25 cellular contexts compared by ENCODE assay signal in genomic region chr11:12056112-12056511, GRCh38. TPM values are rescaled to one million over a fixed set of nuclear protein-coding genes. Genes with fewer than 3 reads are reported as not detected.
DNase-seq lines count a peak whose midpoint lies in the region; ATAC-seq and TF ChIP-seq lines count a peak whose summit lies in the region.
"Had no signal": no experiment of that assay in that cellular context is flagged by ENCODE, and none has a peak within 500 bp of the region (broad histone marks: within the 10 kb centered on the region; RNA-seq: fewer than 3 reads in every experiment).

No MANE protein-coding gene starts in this region.

- TF ChIP-seq POLR2A in HCT116 (IDR thresholded peaks at IDR 0.05; ENCODE audit: borderline replicate concordance, extremely low read depth, insufficient read depth, insufficient read length), result no peak

- CTCF ChIA-PET in HCT116 (lab: Charles Lee), result interaction anchor here (0.6 to 1.3 kb wide), 5 partner anchors 8 to 226 kb away, joined by 3 to 5 read pairs (median 3); no protein-coding TSS in a partner anchor

- H3K9me2 ChIP-seq in HCT116 (ENCODE audit: insufficient read depth) (no peaks in the 10 kb centered on the region), hepatocyte (replicated peaks; ENCODE audit: insufficient read depth) (no peaks in the 10 kb centered on the region)

- WGBS in hepatocyte (ENCODE audit: low lambda C conversion rate, missing lambda C conversion rate), result 93% methylated on average over 3 of the region's 3 CpGs

- intact Hi-C loops in HCT116 (cut with micrococcal nuclease), result no loop called here

- H2AFZ ChIP-seq in HCT116 (ENCODE audit: low read depth, low read length, poor library complexity, severe bottlenecking) (peak overlapping the region; percentile 50), hepatocyte (no peak overlapping the region)
- H2AFZ ChIP-seq: GM23338 had no signal

- H3K9me3 ChIP-seq in HCT116 (ENCODE audit: control insufficient read depth in 1 of 2, insufficient read depth in 1 of 2, low read depth in 1 of 2, low read length in 2 of 2) (no peaks in the 10 kb centered on the region), RWPE2 (ENCODE audit: severe bottlenecking) (no peaks in the 10 kb centered on the region), hepatocyte (ENCODE audit: low read depth) (no peaks in the 10 kb centered on the region)
- H3K9me3 ChIP-seq: gastroesophageal sphincter, mucosa of descending colon, prostate gland, tibial nerve had no signal

- BruUV-seq in HCT116 (replicated peaks; lab: Mats Ljungman, UMichigan), result no TSS peak

- no peak overlapping the region for H3K9ac ChIP-seq in HCT116 (ENCODE audit: low read length)

- H3K27me3 ChIP-seq in HCT116 (ENCODE audit: insufficient read depth, low read length) (no peaks in the 10 kb centered on the region), RWPE2 (ENCODE audit: insufficient read depth, poor library complexity, severe bottlenecking) (no peaks in the 10 kb centered on the region), hepatocyte (no peaks in the 10 kb centered on the region)
- H3K27me3 ChIP-seq: gastroesophageal sphincter, tibial nerve had no signal

- RAD21 ChIA-PET in HCT116 (lab: Charles Lee; ENCODE audit: low non-redundant PET in 1 of 2, low total read pairs in 2 of 2, uncharacterized antibody in 2 of 2, unreplicated experiment in 2 of 2), result no interaction called here

- no peaks in the 10 kb centered on the region for H3K36me3 ChIP-seq in HCT116 (ENCODE audit: control insufficient read depth in 1 of 2, insufficient read depth in 2 of 2, low read length in 2 of 2)
- H3K36me3 ChIP-seq in RWPE2 (ENCODE audit: low read depth), result no peaks in the 10 kb centered on the region
- H3K36me3 ChIP-seq in hepatocyte (replicated peaks; ENCODE audit: insufficient read depth, low read depth), result no peaks in the 10 kb centered on the region
- H3K36me3 ChIP-seq: gastroesophageal sphincter, prostate gland, tibial nerve, WERI-Rb-1 had no signal

- peak; percentile 65 for TF ChIP-seq RAD21 in HCT116 (IDR thresholded peaks at IDR 0.05; ENCODE audit: low read depth)

- H3K27ac ChIP-seq in HCT116 (ENCODE audit: low read depth, low read length), result no peak overlapping the region
- H3K27ac ChIP-seq in RWPE2 (ENCODE audit: poor library complexity, severe bottlenecking), result peak overlapping the region; percentile 6
- H3K27ac ChIP-seq in hepatocyte, result no peak overlapping the region
- H3K27ac ChIP-seq: prostate gland, tibial nerve, WERI-Rb-1 had no signal

- H3K4me1 ChIP-seq in HCT116 (ENCODE audit: control insufficient read depth in 1 of 2, insufficient read depth in 2 of 2, low read length in 2 of 2) (no peaks in the 10 kb centered on the region), RWPE2 (ENCODE audit: insufficient read depth, poor library complexity, severe bottlenecking) (no peaks in the 10 kb centered on the region), hepatocyte (ENCODE audit: insufficient read depth) (no peaks in the 10 kb centered on the region)

- H4K20me1 ChIP-seq in HCT116 (ENCODE audit: insufficient read depth), result no peaks in the 10 kb centered on the region
- no peaks in the 10 kb centered on the region for H4K20me1 ChIP-seq in hepatocyte (ENCODE audit: insufficient read depth, poor library complexity, severe bottlenecking)

- H3K4me3 ChIP-seq in AG09309 (ENCODE audit: control insufficient read depth, low read depth, low read length), result no peak overlapping the region
- no peak overlapping the region for H3K4me3 ChIP-seq in HCT116 (replicated peaks in 1 of 2; ENCODE audit: low read depth in 1 of 2, low read length in 2 of 2)
- H3K4me3 ChIP-seq in RWPE2 (ENCODE audit: severe bottlenecking), result no peak overlapping the region
- no peak overlapping the region for H3K4me3 ChIP-seq in hepatocyte
- H3K4me3 ChIP-seq: gastroesophageal sphincter, GM23338, mucosa of descending colon, prostate gland, tibial nerve had no signal

- DNase-seq in AG09309 (ENCODE audit: low read depth), result no peak
- no peak for DNase-seq in HCT116 (ENCODE audit: low read depth, low spot score)
- no peak for DNase-seq in RWPE2 (ENCODE audit: low spot score)
- DNase-seq in hepatocyte (ENCODE audit: low spot score), result no peak
- DNase-seq in NOMO-1 treated with DMSO at 0.1 percent for 48 hours (lab: John Stamatoyannopoulos, UW; ENCODE audit: unreplicated experiment), result no peak
- DNase-seq in SKM-1 treated with dmso at 0.1 percent for 144 hours (lab: John Stamatoyannopoulos, UW; ENCODE audit: unreplicated experiment), result no peak
- no peak for DNase-seq in amygdala (lab: John Stamatoyannopoulos, UW)
- DNase-seq: activated CD4-positive, alpha-beta T cell treated with anti-CD3 and anti-CD28 coated beads for 4 hours; activated gamma-delta T cell treated with Interleukin-2 at 50 U/mL for 16 hours; activated T-cell treated with anti-CD3 and anti-CD28 coated beads, Interleukin-2, amount 50 U/mL, for 24 hours; C1 segment of cervical spinal cord; COR-L47; mucosa of descending colon; natural killer cell; NCI-H1417 treated with DMSO at 0.1 percent for 48 hours; NCI-H2029 treated with DMSO at 0.1 percent for 48 hours; NCI-H2227 treated with DMSO at 0.1 percent for 48 hours; NCI-H526 treated with DMSO at 0.1 percent for 48 hours; nucleus accumbens; stimulated activated CD4-positive, alpha-beta T cell treated with anti-CD3 and anti-CD28 coated beads, Interleukin-4, amount 100 ng/mL, for 1 hour; WERI-Rb-1 had no signal

- H3K79me2 ChIP-seq in HCT116 (ENCODE audit: insufficient read depth, low read length) (no peaks in the 10 kb centered on the region), hepatocyte (no peaks in the 10 kb centered on the region)

- no peak for ATAC-seq in HCT116
- no peak for ATAC-seq in RWPE2 (ENCODE audit: low read depth)
- ATAC-seq: gastroesophageal sphincter, GM23338, mucosa of descending colon had no signal

- H3K4me2 ChIP-seq in HCT116 (ENCODE audit: low read length) (no peak overlapping the region), hepatocyte (no peak overlapping the region)
- H3K4me2 ChIP-seq: GM23338 had no signal

- POLR2A ChIA-PET in HCT116 (lab: Charles Lee), result interaction anchor here (0.5 to 0.9 kb wide), 2 partner anchors 11 to 222 kb away, joined by 3 to 4 read pairs; no protein-coding TSS in a partner anchor

- TF ChIP-seq CTCF in AG09309 (IDR thresholded peaks at IDR 0.05; ENCODE audit: control insufficient read depth, insufficient read depth, low read depth, low read length, missing control alignments) (peak; percentile 29), HCT116 (IDR thresholded peaks at IDR 0.05 in 2 of 3, conservative IDR thresholded peaks at IDR 0.05 in 1 of 3; ENCODE audit: borderline replicate concordance in 1 of 3, insufficient read depth in 1 of 3, low read depth in 2 of 3, low read length in 2 of 3) (peak in 1 of 3 experiments; percentile 32; a peak in 1 of 6 replicates), RWPE2 (IDR thresholded peaks at IDR 0.05; ENCODE audit: poor library complexity, severe bottlenecking) (peak; percentile 36), hepatocyte (IDR thresholded peaks at IDR 0.05; ENCODE audit: poor library complexity) (peak; percentile 7)

TF ChIP-seq in HCT116, 20 proteins besides CTCF, POLR2A, EP300 and RAD21 (continues in another document):
- TF ChIP-seq EZH2phosphoT487 (IDR thresholded peaks at IDR 0.05; ENCODE audit: borderline replicate concordance) (no peak), MAX (IDR thresholded peaks at IDR 0.05) (no peak), REST (IDR thresholded peaks at IDR 0.05; ENCODE audit: low read depth) (no peak), ZFX (IDR thresholded peaks at IDR 0.05) (no peak), POLR2AphosphoS5 (IDR thresholded peaks at IDR 0.05; ENCODE audit: low read depth, low read length) (no peak), TCF7L2 (IDR thresholded peaks at IDR 0.05; ENCODE audit: borderline replicate concordance, extremely low read depth, insufficient read depth, insufficient read length) (no peak), SRF (IDR thresholded peaks at IDR 0.05; ENCODE audit: low read depth) (no peak), EGR1 (IDR thresholded peaks at IDR 0.05; ENCODE audit: low read depth) (no peak), CBX3 (IDR thresholded peaks at IDR 0.05; ENCODE audit: low read depth) (no peak), CEBPB (IDR thresholded peaks at IDR 0.05; ENCODE audit: low read depth) (no peak), ELF1 (IDR thresholded peaks at IDR 0.05; ENCODE audit: borderline replicate concordance, low read depth) (no peak), EZH2 (IDR thresholded peaks at IDR 0.05) (no peak), SIN3A (IDR thresholded peaks at IDR 0.05; ENCODE audit: low read depth) (no peak)

RNA-seq across cellular contexts. Expression of gene DKK3, which starts 47.7 kb away (rescaled TPM):
- 0.49 TPM for total RNA-seq in HCT116 (2021; ENCODE audit: unreplicated experiment)
- polyA plus RNA-seq in HCT116 (2012), result 0.20 TPM in 1 of 2 replicates, not detected in the other
- 66.6 and 71.3 TPM in 2 replicates for total RNA-seq in hepatocyte
- polyA plus RNA-seq in hepatocyte, result 64.3 and 66.0 TPM in 2 replicates

RNA-seq across cellular contexts. Expression of gene MICAL2, which starts 54.3 kb away (rescaled TPM):
- total RNA-seq in HCT116 (2021; ENCODE audit: unreplicated experiment), result 37.4 TPM
- 31.3 and 42.8 TPM in 2 replicates for polyA plus RNA-seq in HCT116 (2012)
- 55.6 and 56.0 TPM in 2 replicates for total RNA-seq in hepatocyte
- 36.8 and 55.8 TPM in 2 replicates for polyA plus RNA-seq in hepatocyte

Comparison
In these comparisons a context has a peak if more than half of its experiments do, and no peak if none do; other contexts are left out.
1. RNA of gene DKK3, which starts 47.7 kb away (total RNA-seq): 66.6 to 71.3 TPM in hepatocyte; 0.49 TPM in HCT116 (single experiment); every median in the first group is over 10 times any median in the second.